30 cellular contexts compared by ENCODE assay signal in genomic region chr1:177646757-177647730, GRCh38.
DNase-seq lines count a peak whose midpoint lies in the region; ATAC-seq, FAIRE-seq and TF ChIP-seq lines count a peak whose summit lies in the region.
"Had no signal": no experiment of that assay in that cellular context is flagged by ENCODE, and none has a peak within 500 bp of the region (broad histone marks: within the 10 kb centered on the region; RNA-seq: fewer than 3 reads in every experiment).

No MANE protein-coding gene starts in this region.

- H3K4ac ChIP-seq in mesendoderm (ENCODE audit: low read depth, low read length): no peak overlapping the region

- H3K36me3 ChIP-seq in GM23338 (ENCODE audit: insufficient read depth) (no peaks in the 10 kb centered on the region), GM12878 (ENCODE audit: control insufficient read depth in 2 of 2, insufficient read depth in 2 of 2, low read length in 1 of 2) (no peaks in the 10 kb centered on the region), mesendoderm (ENCODE audit: control insufficient read depth, insufficient read depth, low read length) (no peaks in the 10 kb centered on the region), prostate gland (no peaks in the 10 kb centered on the region)
- H3K36me3 ChIP-seq: neural progenitor cell had no signal

- no peaks in the 10 kb centered on the region for H3K27me3 Mint-ChIP-seq in GM23338 (ENCODE audit: insufficient read depth, low read depth, poor library complexity)
- H3K27me3 Mint-ChIP-seq: activated CD4-positive, alpha-beta T cell treated with anti-CD3 and anti-CD28 coated beads for 36 hours; activated naive CD4-positive, alpha-beta T cell treated with anti-CD3 and anti-CD28 coated beads, Interleukin-2, amount 50 U/mL, for 24 hours; stimulated activated naive CD8-positive, alpha-beta T cell treated with anti-CD3 and anti-CD28 coated beads, Interleukin-15, Interleukin-2, amounts not matched to agents 100 ng/mL and 50 ng/mL, for 24 hours had no signal

- no peak overlapping the region for H3K27ac ChIP-seq in GM23338 (ENCODE audit: low read depth)
- no peak overlapping the region for H3K27ac ChIP-seq in GM12878 (ENCODE audit: control insufficient read depth, insufficient read depth)
- no peak overlapping the region for H3K27ac ChIP-seq in mesendoderm (ENCODE audit: low read depth, low read length)
- no peak overlapping the region for H3K27ac ChIP-seq in prostate gland
- H3K27ac ChIP-seq: GM23248, neural progenitor cell, parathyroid adenoma, testis had no signal

- peaks cover 6% of the 10 kb centered on the region; the same call in 1 of the 2 replicates for H3K4me1 ChIP-seq in GM23338 (ENCODE audit: insufficient read depth)
- no peaks in the 10 kb centered on the region for H3K4me1 ChIP-seq in GM12878 (ENCODE audit: control insufficient read depth, insufficient read depth, low read length)
- H3K4me1 ChIP-seq in mesendoderm (ENCODE audit: control insufficient read depth, low read depth, low read length): peaks cover 3% of the 10 kb centered on the region
- peaks cover 3% of the 10 kb centered on the region for H3K4me1 ChIP-seq in prostate gland (replicated peaks)
- H3K4me1 ChIP-seq: parathyroid adenoma, testis had no signal

- H3K9me2 ChIP-seq in GM23338 (ENCODE audit: insufficient read depth): peaks cover 6% of the 10 kb centered on the region; the same call in 1 of the 2 replicates

- TF ChIP-seq POLR2A in GM12878 (IDR thresholded peaks at IDR 0.05; ENCODE audit: low read depth, low read length): no peak
- no peak for TF ChIP-seq POLR2A in prostate gland (IDR thresholded peaks at IDR 0.05)

- RAD21 ChIA-PET in GM12878 (lab: Charles Lee; ENCODE audit: unreplicated experiment): no interaction called here

- no peak for TF ChIP-seq EP300 in GM12878 (IDR thresholded peaks at IDR 0.05; ENCODE audit: borderline replicate concordance in 1 of 2, control insufficient read depth in 1 of 2, low read depth in 2 of 2, low read length in 2 of 2)

- FAIRE-seq in GM12878 (lab: Jason Lieb, UNC): no peak
- FAIRE-seq: bronchial epithelial cell had no signal

- no peak overlapping the region for H2AK5ac ChIP-seq in mesendoderm (ENCODE audit: low read length)

- DNase-seq in GM23338 (ENCODE audit: low spot score) (peak; percentile 1), GM12878 (ENCODE audit: low read depth, low spot score) (peak; percentile 12), mesendoderm (peak; percentile 43), NCI-H2029 (lab: John Stamatoyannopoulos, UW) (no peak), prostate gland (ENCODE audit: low spot score) (no peak)
- DNase-seq: activated CD4-positive, alpha-beta T cell treated with anti-CD3 and anti-CD28 coated beads for 36 hours; activated CD8-positive, alpha-beta T cell treated with anti-CD3 and anti-CD28 coated beads, Interleukin-2, amount 10 ng/mL, durations not matched to agents 7 days and 5 days; amniotic stem cell; DMS79 treated with DMSO at 0.1 percent for 48 hours; GF-D8; GM23248; hippocampal formation; immature natural killer cell; left colon; mesenchymal stem cell; NCI-H1048; NCI-H2227 treated with DMSO at 0.1 percent for 48 hours; NCI-H748 treated with DMSO at 0.1 percent for 48 hours; SIG-M5; stimulated activated CD8-positive, alpha-beta memory T cell treated with anti-CD3 and anti-CD28 coated beads, Interleukin-4, amount 100 ng/mL, for 48 hours; testis had no signal

- BruUV-seq in GM12878 (replicated peaks; lab: Mats Ljungman, UMichigan): no TSS peak

- ATAC-seq in GM18870 (IDR thresholded peaks at IDR 0.05; ENCODE audit: unreplicated experiment) (peak; percentile 46), GM23338 (no peak), GM12878 (peak; percentile 48), GM18511 (IDR thresholded peaks at IDR 0.05; ENCODE audit: unreplicated experiment) (no peak), HG02973 (IDR thresholded peaks at IDR 0.05; ENCODE audit: unreplicated experiment) (no peak)
- ATAC-seq: activated CD4-positive, alpha-beta T cell treated with anti-CD3 and anti-CD28 coated beads for 36 hours; activated CD8-positive, alpha-beta T cell treated with anti-CD3 and anti-CD28 coated beads, Interleukin-2, amount 10 ng/mL, durations not matched to agents 7 days and 5 days; left colon had no signal

- no peaks in the 10 kb centered on the region for H3K36me3 Mint-ChIP-seq in GM23338 (ENCODE audit: low read depth)
- H3K36me3 Mint-ChIP-seq: activated naive CD4-positive, alpha-beta T cell treated with anti-CD3 and anti-CD28 coated beads, Interleukin-2, amount 50 U/mL, for 24 hours; immature natural killer cell; neural progenitor cell had no signal

- in situ Hi-C loops in GM12878 (cut with MboI): no loop called here

- H3K56ac ChIP-seq in mesendoderm (ENCODE audit: low read length): no peak overlapping the region

- H3K79me2 ChIP-seq in GM23338 (replicated peaks; ENCODE audit: insufficient read depth) (no peaks in the 10 kb centered on the region), GM12878 (ENCODE audit: control insufficient read depth, insufficient read depth, low read length) (no peaks in the 10 kb centered on the region), mesendoderm (ENCODE audit: control insufficient read depth, insufficient read depth, low read length) (no peaks in the 10 kb centered on the region)
- H3K79me2 ChIP-seq: parathyroid adenoma had no signal

- WGBS in GM12878 (ENCODE audit: insufficient coverage, insufficient replicate concordance, low lambda C conversion rate, missing lambda C conversion rate): 8% methylated on average over 4 of the region's 4 CpGs
- WGBS in mesendoderm (ENCODE audit: extremely low coverage, insufficient coverage, low lambda C conversion rate): no CpG with 5 or more reads among the region's 4 CpGs
- 78% methylated on average over 4 of the region's 4 CpGs for WGBS in prostate gland

- H2AFZ ChIP-seq in GM23338 (peak overlapping the region; percentile 23; the same call in 1 of the 2 replicates), GM12878 (ENCODE audit: control insufficient read depth, low read depth, low read length) (no peak overlapping the region)
- H2AFZ ChIP-seq: GM23248, neural progenitor cell, parathyroid adenoma had no signal

- H3K27me3 ChIP-seq in GM23338 (ENCODE audit: insufficient read depth) (no peaks in the 10 kb centered on the region), GM12878 (replicated peaks in 1 of 2; ENCODE audit: control insufficient read depth in 2 of 2, insufficient read depth in 2 of 2, low read length in 1 of 2) (no peaks in the 10 kb centered on the region; a peak in 1 of 4 replicates), mesendoderm (ENCODE audit: insufficient read depth, low read length, poor library complexity) (no peaks in the 10 kb centered on the region), prostate gland (replicated peaks; ENCODE audit: insufficient read depth) (peaks cover 3% of the 10 kb centered on the region)
- H3K27me3 ChIP-seq: neural progenitor cell, testis had no signal

- H3K9me3 Mint-ChIP-seq in GM23338: no peaks in the 10 kb centered on the region
- H3K9me3 Mint-ChIP-seq: T-helper 2 cell treated with Interferon-gamma antibody and Interleukin-4, amounts not matched to agents 5 μg/mL and 100 μg/mL, for 36 hours had no signal

- no peaks in the 10 kb centered on the region for H3K79me1 ChIP-seq in mesendoderm (ENCODE audit: low read length)

- H3K4me3 ChIP-seq in GM23338 (no peak overlapping the region), GM12878 (no peak overlapping the region), mesendoderm (ENCODE audit: low read length) (no peak overlapping the region), prostate gland (no peak overlapping the region)
- H3K4me3 ChIP-seq: GM23248, neural progenitor cell, testis had no signal

- no peak overlapping the region for H3K9ac ChIP-seq in GM12878 (ENCODE audit: control insufficient read depth, insufficient read depth, low read length)
- no peak overlapping the region for H3K9ac ChIP-seq in mesendoderm (ENCODE audit: low read length)
- H3K9ac ChIP-seq: GM23248, neural progenitor cell, parathyroid adenoma had no signal

- H3K23ac ChIP-seq in mesendoderm (ENCODE audit: low read length): no peak overlapping the region

- H3K9me3 ChIP-seq in GM12878 (replicated peaks; ENCODE audit: control insufficient read depth, insufficient read depth, low read length): no peaks in the 10 kb centered on the region
- no peaks in the 10 kb centered on the region for H3K9me3 ChIP-seq in prostate gland
- H3K9me3 ChIP-seq: testis had no signal

- CTCF ChIA-PET in GM12878 (lab: Yijun Ruan, JAX): no interaction called here

- H3K18ac ChIP-seq in mesendoderm (ENCODE audit: low read length): no peak overlapping the region

- TF ChIP-seq CTCF in GM23338 (conservative IDR thresholded peaks at IDR 0.05; ENCODE audit: low read depth in 2 of 2) (no peak), GM12878 (IDR thresholded peaks at IDR 0.05 in 2 of 3, conservative IDR thresholded peaks at IDR 0.05 in 1 of 3; ENCODE audit: control insufficient read depth in 2 of 3, extremely low read depth in 1 of 3, insufficient read depth in 1 of 3, low read depth in 3 of 3, low read length in 3 of 3) (no peak), prostate gland (IDR thresholded peaks at IDR 0.05) (no peak)

- H2BK120ac ChIP-seq in mesendoderm (ENCODE audit: low read depth, low read length): no peak overlapping the region

- H2BK15ac ChIP-seq in mesendoderm (replicated peaks; ENCODE audit: low read depth): no peak overlapping the region

- TF ChIP-seq RAD21 in GM12878 (IDR thresholded peaks at IDR 0.05; ENCODE audit: insufficient read depth, low read depth, low read length): no peak

- H3K4me1 Mint-ChIP-seq in GM23338: peaks cover 10% of the 10 kb centered on the region
- H3K4me1 Mint-ChIP-seq: activated CD4-positive, alpha-beta T cell treated with anti-CD3 and anti-CD28 coated beads for 36 hours; activated naive CD4-positive, alpha-beta T cell treated with anti-CD3 and anti-CD28 coated beads, Interleukin-2, amount 50 U/mL, for 24 hours; immature natural killer cell had no signal

- no peak overlapping the region for H3K27ac Mint-ChIP-seq in GM23338
- H3K27ac Mint-ChIP-seq: activated CD4-positive, alpha-beta T cell treated with anti-CD3 and anti-CD28 coated beads for 36 hours; activated CD8-positive, alpha-beta T cell treated with anti-CD3 and anti-CD28 coated beads, Interleukin-2, amount 10 ng/mL, durations not matched to agents 7 days and 5 days; activated naive CD4-positive, alpha-beta T cell treated with anti-CD3 and anti-CD28 coated beads, Interleukin-2, amount 50 U/mL, for 24 hours; immature natural killer cell; neural progenitor cell; stimulated activated naive CD8-positive, alpha-beta T cell treated with anti-CD3 and anti-CD28 coated beads, Interleukin-15, Interleukin-2, amounts not matched to agents 100 ng/mL and 50 ng/mL, for 24 hours; T-helper 2 cell treated with Interferon-gamma antibody and Interleukin-4, amounts not matched to agents 5 μg/mL and 100 μg/mL, for 36 hours had no signal

- intact Hi-C loops in GM12878 (cut with micrococcal nuclease; ENCODE audit: unreplicated experiment): no loop called here
- intact Hi-C loops in prostate gland (cut with DNase I): no loop called here

- POLR2A ChIA-PET in GM12878 (lab: Charles Lee): no interaction called here

- no peaks in the 10 kb centered on the region for H3F3A ChIP-seq in GM23338 (replicated peaks; ENCODE audit: low read depth)

- H3K4me3 Mint-ChIP-seq in GM23338: no peak overlapping the region
- H3K4me3 Mint-ChIP-seq: activated CD4-positive, alpha-beta T cell treated with anti-CD3 and anti-CD28 coated beads for 36 hours; activated CD8-positive, alpha-beta T cell treated with anti-CD3 and anti-CD28 coated beads, Interleukin-2, amount 10 ng/mL, durations not matched to agents 7 days and 5 days; activated naive CD4-positive, alpha-beta T cell treated with anti-CD3 and anti-CD28 coated beads, Interleukin-2, amount 50 U/mL, for 24 hours; immature natural killer cell; neural progenitor cell; stimulated activated naive CD8-positive, alpha-beta T cell treated with anti-CD3 and anti-CD28 coated beads, Interleukin-15, Interleukin-2, amounts not matched to agents 100 ng/mL and 50 ng/mL, for 24 hours; T-helper 2 cell treated with Interferon-gamma antibody and Interleukin-4, amounts not matched to agents 5 μg/mL and 100 μg/mL, for 36 hours had no signal

- no peak overlapping the region for H4K8ac ChIP-seq in mesendoderm (ENCODE audit: low read depth, low read length)

- SMC1A ChIA-PET in GM12878 (lab: Charles Lee; ENCODE audit: uncharacterized antibody, unreplicated experiment): no interaction called here

- H4K20me1 ChIP-seq in GM23338 (replicated peaks; ENCODE audit: insufficient read depth) (no peaks in the 10 kb centered on the region), GM12878 (ENCODE audit: control insufficient read depth, insufficient read depth) (no peaks in the 10 kb centered on the region)

- H3K4me2 ChIP-seq in GM23338: no peak overlapping the region
- no peak overlapping the region for H3K4me2 ChIP-seq in GM12878 (ENCODE audit: control insufficient read depth, insufficient read depth)
- H3K4me2 ChIP-seq in mesendoderm (ENCODE audit: low read length): no peak overlapping the region
- H3K4me2 ChIP-seq: neural progenitor cell had no signal

- H4K5ac ChIP-seq in mesendoderm (ENCODE audit: low read length): no peak overlapping the region

- H2BK5ac ChIP-seq in mesendoderm (ENCODE audit: low read length): no peak overlapping the region

Comparison
In these comparisons a context has a peak if more than half of its experiments do, and no peak if none do; other contexts are left out.
1. ATAC-seq: peak in GM18870 (single experiment) and GM12878 (single experiment); none in GM23338 (single experiment), GM18511 (single experiment) and HG02973 (single experiment).
2. DNase-seq: peak in GM23338 (single experiment), GM12878 (single experiment) and mesendoderm (single experiment); none in NCI-H2029 (single experiment) and prostate gland (single experiment).